ENCODE assay signal across 8 cellular contexts in genomic region chr14:57871487-57872080, GRCh38. TPM values are rescaled to one million over a fixed set of nuclear protein-coding genes. Genes with fewer than 3 reads are reported as not detected.
DNase-seq lines count a peak whose midpoint lies in the region; ATAC-seq, FAIRE-seq and TF ChIP-seq lines count a peak whose summit lies in the region.

No MANE protein-coding gene starts in this region.

- intact Hi-C loops in pancreas (cut with DNase I), result no loop called here

- no peaks in the 10 kb centered on the region for H3K9me3 ChIP-seq in endodermal cell (ENCODE audit: control insufficient read depth, low read length)
- no peaks in the 10 kb centered on the region for H3K9me3 ChIP-seq in pancreas

- TF ChIP-seq CTCF in GM12864 (IDR thresholded peaks at IDR 0.05; ENCODE audit: low read depth, low read length, missing control alignments) (peak; percentile 67), endodermal cell (conservative IDR thresholded peaks at IDR 0.05) (peak; percentile 90), pancreas (IDR thresholded peaks at IDR 0.05) (peak in 3 of 4 donors; percentile 23 to 30 (median 28))

- no peak overlapping the region for H3K27ac Mint-ChIP-seq in endodermal cell

- no peak overlapping the region for H3K9ac ChIP-seq in endodermal cell (ENCODE audit: extremely low read depth, low read length, poor library complexity, severe bottlenecking)

- H3K4me3 ChIP-seq in GM12864 (ENCODE audit: low read depth, low read length) (no peak overlapping the region), endodermal cell (ENCODE audit: low read length) (no peak overlapping the region), pancreas (no peak overlapping the region)

- H3K36me3 ChIP-seq in endodermal cell (ENCODE audit: control insufficient read depth, insufficient read depth, low read length) (no peaks in the 10 kb centered on the region), pancreas (no peaks in the 10 kb centered on the region)

- whole genome bisulfite sequencing in endodermal cell (ENCODE audit: insufficient coverage in 1 of 2, insufficient read length in 1 of 2), 2 experiments, result 46 to 60% methylated on average over 2 of the region's 2 CpGs
- 46 to 52% methylated on average over 2 of the region's 2 CpGs for WGBS in pancreas, 2 donors

- H3K4me3 Mint-ChIP-seq in endodermal cell, result no peak overlapping the region

- peaks cover 7% of the 10 kb centered on the region for H3K4me1 Mint-ChIP-seq in endodermal cell

- FAIRE-seq in pancreas (lab: Jason Lieb, UNC), result no peak

- H3K27ac ChIP-seq in endodermal cell (ENCODE audit: low read depth, low read length), result no peak overlapping the region
- no peak overlapping the region for H3K27ac ChIP-seq in pancreas

- H3K4me1 ChIP-seq in endodermal cell (ENCODE audit: control insufficient read depth, insufficient read depth, low read length) (no peaks in the 10 kb centered on the region), pancreas (peaks cover 0 to 4% (median 0%) of the 10 kb centered on the region in 3 donors)

- DNase-seq in AG08396 (ENCODE audit: low spot score) (peak; percentile 62), GM12864 (ENCODE audit: low read depth) (peak; percentile 8), NCI-H82 treated with DMSO at 0.1 percent for 48 hours (lab: John Stamatoyannopoulos, UW; ENCODE audit: unreplicated experiment) (peak; percentile 94), endodermal cell (peak; percentile 78), pancreas (peak in 1 of 6 donors; percentile 19), NCI-H1048 (lab: John Stamatoyannopoulos, UW) (no peak), dedifferentiated amniotic fluid mesenchymal stem cell (ENCODE audit: extremely low spot score) (no peak)

- H3K9me3 Mint-ChIP-seq in endodermal cell, result no peaks in the 10 kb centered on the region

- ATAC-seq in HG02981 (IDR thresholded peaks at IDR 0.05; ENCODE audit: unreplicated experiment), result peak; percentile 87
- peak in 3 of 4 donors; percentile 54 to 74 (median 60) for ATAC-seq in pancreas

- H3K27me3 ChIP-seq in endodermal cell (ENCODE audit: control insufficient read depth, insufficient read depth, low read length, poor library complexity, severe bottlenecking) (peaks cover 19% of the 10 kb centered on the region), pancreas (peaks cover 0 to 5% (median 0%) of the 10 kb centered on the region in 4 donors)

- peaks cover 21% of the 10 kb centered on the region for H3K27me3 Mint-ChIP-seq in endodermal cell (ENCODE audit: insufficient read depth)

- H3K36me3 Mint-ChIP-seq in endodermal cell (ENCODE audit: low read depth), result no peaks in the 10 kb centered on the region

RNA-seq across cellular contexts. Expression of gene SLC35F4, which starts 5.7 kb away (rescaled TPM):
- total RNA-seq in endodermal cell, result not detected
- polyA plus RNA-seq in endodermal cell (2013, experiment 1 of 2), result 0.32 TPM
- 0.29 TPM for polyA plus RNA-seq in endodermal cell (2013, experiment 2 of 2)
- under 1 TPM in 2 of 6 donors, not detected in 4; 0.16 to 0.31 TPM for total RNA-seq in pancreas
- polyA plus RNA-seq in pancreas, result 1 to 10 TPM in 1 of 2 donors, under 1 TPM in 1; 0.42 to 1.9 TPM

Comparison
In these comparisons a context has a peak if more than half of its experiments do, and no peak if none do; other contexts are left out.
1. DNase-seq: peak in AG08396 (single experiment), GM12864 (single experiment), NCI-H82 treated with DMSO at 0.1 percent for 48 hours (single experiment) and endodermal cell (single experiment); none in NCI-H1048 (single experiment) and dedifferentiated amniotic fluid mesenchymal stem cell (single experiment).
2. CTCF ChIP-seq: peak in every context shown above with its lines; median percentile 90 in endodermal cell; 67 in GM12864; 28 in pancreas.